11 cellular contexts compared by ENCODE assay signal in genomic region chr4:40548256-40548655, GRCh38.
DNase-seq lines count a peak whose midpoint lies in the region; ATAC-seq and TF ChIP-seq lines count a peak whose summit lies in the region.
"Had no signal": no experiment of that assay in that cellular context is flagged by ENCODE, and none has a peak within 500 bp of the region (broad histone marks: within the 10 kb centered on the region; RNA-seq: fewer than 3 reads in every experiment).

No MANE protein-coding gene starts in this region.

- H3K9me3 Mint-ChIP-seq in HFFc6, result no peaks in the 10 kb centered on the region

- no peak overlapping the region for H3K4me2 ChIP-seq in mesenchymal stem cell (ENCODE audit: low read length, poor library complexity, severe bottlenecking)

- no peak overlapping the region for H3K4ac ChIP-seq in mesenchymal stem cell (ENCODE audit: low read depth in 1 of 2, low read length in 2 of 2)

- no peak overlapping the region for H2AFZ ChIP-seq in mesenchymal stem cell (ENCODE audit: low read depth, low read length)

- H2BK15ac ChIP-seq in mesenchymal stem cell (ENCODE audit: low read depth, poor library complexity, severe bottlenecking), result no peak overlapping the region

- no peak overlapping the region for H2BK120ac ChIP-seq in mesenchymal stem cell (ENCODE audit: low read depth, low read length)

- no peak overlapping the region for H2AK5ac ChIP-seq in mesenchymal stem cell (ENCODE audit: low read length, severe bottlenecking)

- TF ChIP-seq CTCF in HFFc6 (IDR thresholded peaks at IDR 0.05), result no peak
- no peak for TF ChIP-seq CTCF in thyroid gland (IDR thresholded peaks at IDR 0.05)

- H3K4me1 Mint-ChIP-seq in HFFc6 (ENCODE audit: low read depth), result peaks cover 56% of the 10 kb centered on the region

- intact Hi-C loops in thyroid gland (cut with DNase I), result no loop called here

- no peaks in the 10 kb centered on the region for H3K36me3 ChIP-seq in mesenchymal stem cell (ENCODE audit: control insufficient read depth in 1 of 2, insufficient read depth in 2 of 2, low read depth in 1 of 2, low read length in 2 of 2)
- no peaks in the 10 kb centered on the region for H3K36me3 ChIP-seq in thyroid gland

- H3K4me1 ChIP-seq in mesenchymal stem cell (ENCODE audit: control insufficient read depth, insufficient read depth, low read depth, low read length), result peaks cover 6% of the 10 kb centered on the region
- peaks cover 39 to 55% of the 10 kb centered on the region in 2 donors for H3K4me1 ChIP-seq in thyroid gland

- H4K91ac ChIP-seq in mesenchymal stem cell (ENCODE audit: low read length), result no peak overlapping the region

- no peak overlapping the region for H3K27ac ChIP-seq in mesenchymal stem cell (ENCODE audit: low read length, poor library complexity, severe bottlenecking)
- peak overlapping the region in 2 of 3 donors; percentile 59 to 83 for H3K27ac ChIP-seq in thyroid gland

- H3K79me1 ChIP-seq in mesenchymal stem cell (replicated peaks; ENCODE audit: low read length, poor library complexity, severe bottlenecking), result peaks cover 3% of the 10 kb centered on the region

- H2BK5ac ChIP-seq in mesenchymal stem cell (ENCODE audit: low read depth, low read length, poor library complexity, severe bottlenecking), result no peak overlapping the region

- no peak overlapping the region for H2BK12ac ChIP-seq in mesenchymal stem cell (ENCODE audit: low read length in 2 of 2)

- H3K4me3 ChIP-seq in mesenchymal stem cell (ENCODE audit: insufficient read depth in 1 of 2, low read depth in 1 of 2, low read length in 2 of 2) (no peak overlapping the region), thyroid gland (replicated peaks in 1 of 3) (no peak overlapping the region)

- no peak for ATAC-seq in HG02885 (IDR thresholded peaks at IDR 0.05; ENCODE audit: poor library complexity, unreplicated experiment)

- H3K23ac ChIP-seq in mesenchymal stem cell (ENCODE audit: low read length in 2 of 2), result no peak overlapping the region

- peak overlapping the region; percentile 74 for H3K27ac Mint-ChIP-seq in HFFc6

- no peak overlapping the region for H3K9ac ChIP-seq in mesenchymal stem cell (ENCODE audit: low read length)

- no peak overlapping the region for H4K8ac ChIP-seq in mesenchymal stem cell (ENCODE audit: low read length)

- 67% methylated on average over 11 of the region's 11 CpGs for WGBS in mesenchymal stem cell
- 81 to 88% methylated on average over 11 of the region's 11 CpGs for WGBS in thyroid gland, 2 donors

- DNase-seq in HFFc6, result peak; percentile 40
- DNase-seq in amniotic epithelial cell (ENCODE audit: low read depth), result peak; percentile 65
- peak; percentile 38 for DNase-seq in mesenchymal stem cell
- no peak for DNase-seq in thyroid gland
- DNase-seq in NCI-H1092 treated with DMSO at 0.1 percent for 48 hours (lab: John Stamatoyannopoulos, UW), result no peak
- no peak for DNase-seq in AG08396 (ENCODE audit: low spot score)
- DNase-seq: amygdala; NCI-H2171 treated with DMSO at 0.1 percent for 48 hours; stimulated activated CD4-positive, alpha-beta T cell treated with anti-CD3 and anti-CD28 coated beads, Interleukin-4, amount 100 ng/mL, for 4 hours; stimulated activated naive CD4-positive, alpha-beta T cell had no signal

- no peak for TF ChIP-seq POLR2A in thyroid gland (IDR thresholded peaks at IDR 0.05)

- H3K27me3 Mint-ChIP-seq in HFFc6 (ENCODE audit: insufficient read depth), result peaks cover 3% of the 10 kb centered on the region

- no peak overlapping the region for H3K14ac ChIP-seq in mesenchymal stem cell (ENCODE audit: low read length in 2 of 2)

- H3K27me3 ChIP-seq in mesenchymal stem cell (ENCODE audit: control insufficient read depth in 1 of 2, insufficient read depth in 1 of 2, low read length in 2 of 2) (no peaks in the 10 kb centered on the region), thyroid gland (no peaks in the 10 kb centered on the region)

- H3K18ac ChIP-seq in mesenchymal stem cell (ENCODE audit: low read depth in 1 of 2, low read length in 2 of 2), result no peak overlapping the region

- H3K9me3 ChIP-seq in mesenchymal stem cell (ENCODE audit: control insufficient read depth, low read length) (peaks cover 5% of the 10 kb centered on the region), thyroid gland (no peaks in the 10 kb centered on the region)

- no peaks in the 10 kb centered on the region for H3K36me3 Mint-ChIP-seq in HFFc6 (ENCODE audit: low read depth)

- peak overlapping the region; percentile 46 for H3K4me3 Mint-ChIP-seq in HFFc6

Comparison
In these comparisons a context has a peak if more than half of its experiments do, and no peak if none do; other contexts are left out.
1. DNase-seq: peak in HFFc6 (single experiment), amniotic epithelial cell (single experiment) and mesenchymal stem cell (single experiment); none in thyroid gland (0 of 2), NCI-H1092 treated with DMSO at 0.1 percent for 48 hours (single experiment) and AG08396 (single experiment).